In the genomic region with DNA sequence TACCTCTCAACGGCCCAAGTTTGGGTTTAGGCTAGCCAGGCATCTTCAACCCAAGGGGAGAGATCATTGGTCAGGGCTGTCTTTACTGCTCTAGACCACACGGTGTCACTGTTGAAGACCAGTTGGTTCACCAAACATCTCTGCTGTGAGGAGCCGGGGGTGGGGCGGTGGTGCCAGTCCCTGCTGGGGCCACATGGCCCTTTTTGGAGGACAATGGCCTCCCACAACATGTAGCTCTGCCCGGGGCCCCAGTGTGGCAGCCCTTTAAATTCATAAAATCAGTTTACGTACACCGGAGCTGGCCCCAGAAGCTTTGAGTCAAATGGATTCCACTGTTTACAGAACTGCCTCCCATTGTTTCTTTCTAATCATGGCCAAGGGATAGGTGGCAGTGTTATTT, we compare ENCODE assay signal across 1 cellular context.
TF ChIP-seq lines count a peak whose summit lies in the region.

No MANE protein-coding gene starts in this region.

TF ChIP-seq in HepG2, 621 proteins besides CTCF, POLR2A, EP300 and RAD21 (continued from another document and continues in another):
- TF ChIP-seq NR1H2 (CRISPR knock-in tag; IDR thresholded peaks at IDR 0.05; ENCODE audit: borderline replicate concordance, low read depth) (no peak), PITX1 (CRISPR knock-in tag; IDR thresholded peaks at IDR 0.05) (peak; percentile 52; the same call in 1 of the 2 replicates), ADNP (CRISPR knock-in tag; IDR thresholded peaks at IDR 0.05) (no peak), TMF1 (CRISPR knock-in tag; IDR thresholded peaks at IDR 0.05; ENCODE audit: low read depth) (no peak), ZNF431 (CRISPR knock-in tag; IDR thresholded peaks at IDR 0.05; ENCODE audit: borderline replicate concordance, low read depth) (no peak), ZSCAN22 (CRISPR knock-in tag; IDR thresholded peaks at IDR 0.05) (no peak), ZNF33B (CRISPR knock-in tag; IDR thresholded peaks at IDR 0.05) (no peak), BRCA1 (CRISPR knock-in tag; IDR thresholded peaks at IDR 0.05) (no peak), ZNF546 (CRISPR knock-in tag; conservative IDR thresholded peaks at IDR 0.05) (no peak), ZNF709 (CRISPR knock-in tag; IDR thresholded peaks at IDR 0.05) (no peak), AGO1 (IDR thresholded peaks at IDR 0.05; ENCODE audit: low read depth, low read length, poor library complexity, severe bottlenecking) (no peak), MAFF (IDR thresholded peaks at IDR 0.05; ENCODE audit: low read depth, low read length) (no peak), ZNF484 (CRISPR knock-in tag; IDR thresholded peaks at IDR 0.05; ENCODE audit: borderline replicate concordance, low read depth) (no peak), HNF4G (IDR thresholded peaks at IDR 0.05; ENCODE audit: borderline replicate concordance, low read depth, low read length) (no peak), HNF4G (CRISPR knock-in tag; IDR thresholded peaks at IDR 0.05; ENCODE audit: borderline replicate concordance, low read depth) (no peak), CHCHD3 (CRISPR knock-in tag; IDR thresholded peaks at IDR 0.05) (no peak), THAP11 (CRISPR knock-in tag; IDR thresholded peaks at IDR 0.05) (peak; percentile 53; the same call in 1 of the 2 replicates), PTBP1 (IDR thresholded peaks at IDR 0.05; ENCODE audit: low read depth, low read length, poor library complexity, severe bottlenecking) (no peak), GPN1 (CRISPR knock-in tag; IDR thresholded peaks at IDR 0.05; ENCODE audit: borderline replicate concordance) (no peak), KMT2A (CRISPR knock-in tag; IDR thresholded peaks at IDR 0.05) (no peak), NAIF1 (CRISPR knock-in tag; IDR thresholded peaks at IDR 0.05; ENCODE audit: borderline replicate concordance) (0 out of 2 replicates have a peak, but pooled peaks have one; percentile 7), ZNF253 (CRISPR knock-in tag; IDR thresholded peaks at IDR 0.05; ENCODE audit: borderline replicate concordance) (no peak), ZNF569 (CRISPR knock-in tag; IDR thresholded peaks at IDR 0.05; ENCODE audit: borderline replicate concordance) (no peak), SKI (IDR thresholded peaks at IDR 0.05; ENCODE audit: partially characterized antibody) (no peak), ZNF207 (IDR thresholded peaks at IDR 0.05; ENCODE audit: borderline replicate concordance) (no peak), DR1 (CRISPR knock-in tag; IDR thresholded peaks at IDR 0.05) (no peak), PRMT3 (CRISPR knock-in tag; IDR thresholded peaks at IDR 0.05; ENCODE audit: borderline replicate concordance, low read depth) (no peak), NCOR1 (IDR thresholded peaks at IDR 0.05; ENCODE audit: borderline replicate concordance, low read length) (no peak), GABPA (IDR thresholded peaks at IDR 0.05; ENCODE audit: low read depth, low read length) (no peak), GABPA (CRISPR knock-in tag; IDR thresholded peaks at IDR 0.05; ENCODE audit: low read depth) (no peak), SIN3B (IDR thresholded peaks at IDR 0.05; ENCODE audit: low read length) (no peak), POGZ (CRISPR knock-in tag; IDR thresholded peaks at IDR 0.05) (peak; percentile 66), TCF7 (IDR thresholded peaks at IDR 0.05; ENCODE audit: low read depth) (no peak), ZNF160 (CRISPR knock-in tag; IDR thresholded peaks at IDR 0.05) (no peak), SOX6 (IDR thresholded peaks at IDR 0.05) (no peak), SOX6 (CRISPR knock-in tag; IDR thresholded peaks at IDR 0.05) (peak; percentile 78), SOX5 (CRISPR knock-in tag; IDR thresholded peaks at IDR 0.05; ENCODE audit: borderline replicate concordance) (peak; percentile 48; the same call in 1 of the 2 replicates), ZNF850 (CRISPR knock-in tag; conservative IDR thresholded peaks at IDR 0.05) (no peak), SMAD1 (CRISPR knock-in tag; IDR thresholded peaks at IDR 0.05; ENCODE audit: borderline replicate concordance, low read depth) (no peak), REXO4 (CRISPR knock-in tag; IDR thresholded peaks at IDR 0.05; ENCODE audit: borderline replicate concordance) (no peak), NFYB (CRISPR knock-in tag; IDR thresholded peaks at IDR 0.05) (no peak), KDM4B (CRISPR knock-in tag; IDR thresholded peaks at IDR 0.05) (0 out of 2 replicates have a peak, but pooled peaks have one; percentile 17), ZNF781 (CRISPR knock-in tag; IDR thresholded peaks at IDR 0.05; ENCODE audit: borderline replicate concordance, not compliant biosample characterization) (no peak), WIZ (CRISPR knock-in tag; IDR thresholded peaks at IDR 0.05) (no peak), ZNF12 (CRISPR knock-in tag; IDR thresholded peaks at IDR 0.05) (no peak), ZNF34 (CRISPR knock-in tag; IDR thresholded peaks at IDR 0.05; ENCODE audit: borderline replicate concordance) (no peak), GLI4 (CRISPR knock-in tag; IDR thresholded peaks at IDR 0.05; ENCODE audit: borderline replicate concordance) (no peak)
- TF ChIP-seq, protein P1, sequence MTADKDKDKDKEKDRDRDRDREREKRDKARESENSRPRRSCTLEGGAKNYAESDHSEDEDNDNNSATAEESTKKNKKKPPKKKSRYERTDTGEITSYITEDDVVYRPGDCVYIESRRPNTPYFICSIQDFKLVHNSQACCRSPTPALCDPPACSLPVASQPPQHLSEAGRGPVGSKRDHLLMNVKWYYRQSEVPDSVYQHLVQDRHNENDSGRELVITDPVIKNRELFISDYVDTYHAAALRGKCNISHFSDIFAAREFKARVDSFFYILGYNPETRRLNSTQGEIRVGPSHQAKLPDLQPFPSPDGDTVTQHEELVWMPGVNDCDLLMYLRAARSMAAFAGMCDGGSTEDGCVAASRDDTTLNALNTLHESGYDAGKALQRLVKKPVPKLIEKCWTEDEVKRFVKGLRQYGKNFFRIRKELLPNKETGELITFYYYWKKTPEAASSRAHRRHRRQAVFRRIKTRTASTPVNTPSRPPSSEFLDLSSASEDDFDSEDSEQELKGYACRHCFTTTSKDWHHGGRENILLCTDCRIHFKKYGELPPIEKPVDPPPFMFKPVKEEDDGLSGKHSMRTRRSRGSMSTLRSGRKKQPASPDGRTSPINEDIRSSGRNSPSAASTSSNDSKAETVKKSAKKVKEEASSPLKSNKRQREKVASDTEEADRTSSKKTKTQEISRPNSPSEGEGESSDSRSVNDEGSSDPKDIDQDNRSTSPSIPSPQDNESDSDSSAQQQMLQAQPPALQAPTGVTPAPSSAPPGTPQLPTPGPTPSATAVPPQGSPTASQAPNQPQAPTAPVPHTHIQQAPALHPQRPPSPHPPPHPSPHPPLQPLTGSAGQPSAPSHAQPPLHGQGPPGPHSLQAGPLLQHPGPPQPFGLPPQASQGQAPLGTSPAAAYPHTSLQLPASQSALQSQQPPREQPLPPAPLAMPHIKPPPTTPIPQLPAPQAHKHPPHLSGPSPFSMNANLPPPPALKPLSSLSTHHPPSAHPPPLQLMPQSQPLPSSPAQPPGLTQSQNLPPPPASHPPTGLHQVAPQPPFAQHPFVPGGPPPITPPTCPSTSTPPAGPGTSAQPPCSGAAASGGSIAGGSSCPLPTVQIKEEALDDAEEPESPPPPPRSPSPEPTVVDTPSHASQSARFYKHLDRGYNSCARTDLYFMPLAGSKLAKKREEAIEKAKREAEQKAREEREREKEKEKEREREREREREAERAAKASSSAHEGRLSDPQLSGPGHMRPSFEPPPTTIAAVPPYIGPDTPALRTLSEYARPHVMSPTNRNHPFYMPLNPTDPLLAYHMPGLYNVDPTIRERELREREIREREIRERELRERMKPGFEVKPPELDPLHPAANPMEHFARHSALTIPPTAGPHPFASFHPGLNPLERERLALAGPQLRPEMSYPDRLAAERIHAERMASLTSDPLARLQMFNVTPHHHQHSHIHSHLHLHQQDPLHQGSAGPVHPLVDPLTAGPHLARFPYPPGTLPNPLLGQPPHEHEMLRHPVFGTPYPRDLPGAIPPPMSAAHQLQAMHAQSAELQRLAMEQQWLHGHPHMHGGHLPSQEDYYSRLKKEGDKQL (CRISPR knock-in tag; IDR thresholded peaks at IDR 0.05; ENCODE audit: low read depth), result no peak
- TF ChIP-seq, protein P2, sequence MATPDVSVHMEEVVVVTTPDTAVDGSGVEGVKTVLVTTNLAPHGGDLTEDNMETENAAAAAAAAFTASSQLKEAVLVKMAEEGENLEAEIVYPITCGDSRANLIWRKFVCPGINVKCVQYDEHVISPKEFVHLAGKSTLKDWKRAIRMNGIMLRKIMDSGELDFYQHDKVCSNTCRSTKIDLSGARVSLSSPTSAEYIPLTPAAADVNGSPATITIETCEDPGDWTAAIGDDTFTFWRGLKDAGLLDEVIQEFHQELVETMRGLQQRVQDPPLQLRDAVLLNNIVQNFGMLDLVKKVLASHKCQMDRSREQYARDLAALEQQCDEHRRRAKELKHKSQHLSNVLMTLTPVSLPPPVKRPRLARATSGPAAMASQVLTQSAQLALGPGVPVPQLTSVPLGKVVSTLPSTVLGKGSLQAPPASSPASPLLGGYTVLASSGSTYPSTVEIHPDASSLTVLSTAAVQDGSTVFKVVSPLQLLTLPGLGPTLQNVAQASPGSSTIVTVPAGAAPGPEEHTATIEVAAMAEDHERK (CRISPR knock-in tag; IDR thresholded peaks at IDR 0.05; ENCODE audit: low read depth), result no peak
- TF ChIP-seq, protein P3, sequence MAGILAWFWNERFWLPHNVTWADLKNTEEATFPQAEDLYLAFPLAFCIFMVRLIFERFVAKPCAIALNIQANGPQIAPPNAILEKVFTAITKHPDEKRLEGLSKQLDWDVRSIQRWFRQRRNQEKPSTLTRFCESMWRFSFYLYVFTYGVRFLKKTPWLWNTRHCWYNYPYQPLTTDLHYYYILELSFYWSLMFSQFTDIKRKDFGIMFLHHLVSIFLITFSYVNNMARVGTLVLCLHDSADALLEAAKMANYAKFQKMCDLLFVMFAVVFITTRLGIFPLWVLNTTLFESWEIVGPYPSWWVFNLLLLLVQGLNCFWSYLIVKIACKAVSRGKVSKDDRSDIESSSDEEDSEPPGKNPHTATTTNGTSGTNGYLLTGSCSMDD (CRISPR knock-in tag; IDR thresholded peaks at IDR 0.05), result no peak
- TF ChIP-seq, protein P4, sequence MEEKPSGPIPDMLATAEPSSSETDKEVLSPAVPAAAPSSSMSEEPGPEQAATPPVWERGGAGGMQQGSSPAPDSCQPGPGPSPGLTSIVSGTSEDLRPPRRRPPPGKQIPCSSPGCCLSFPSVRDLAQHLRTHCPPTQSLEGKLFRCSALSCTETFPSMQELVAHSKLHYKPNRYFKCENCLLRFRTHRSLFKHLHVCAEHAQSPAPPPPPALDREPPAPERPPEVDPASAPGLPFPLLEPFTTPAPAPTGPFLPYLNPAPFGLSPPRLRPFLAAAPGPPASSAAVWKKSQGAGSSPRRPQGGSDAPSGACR (CRISPR knock-in tag; IDR thresholded peaks at IDR 0.05), result no peak
- TF ChIP-seq, protein P5, sequence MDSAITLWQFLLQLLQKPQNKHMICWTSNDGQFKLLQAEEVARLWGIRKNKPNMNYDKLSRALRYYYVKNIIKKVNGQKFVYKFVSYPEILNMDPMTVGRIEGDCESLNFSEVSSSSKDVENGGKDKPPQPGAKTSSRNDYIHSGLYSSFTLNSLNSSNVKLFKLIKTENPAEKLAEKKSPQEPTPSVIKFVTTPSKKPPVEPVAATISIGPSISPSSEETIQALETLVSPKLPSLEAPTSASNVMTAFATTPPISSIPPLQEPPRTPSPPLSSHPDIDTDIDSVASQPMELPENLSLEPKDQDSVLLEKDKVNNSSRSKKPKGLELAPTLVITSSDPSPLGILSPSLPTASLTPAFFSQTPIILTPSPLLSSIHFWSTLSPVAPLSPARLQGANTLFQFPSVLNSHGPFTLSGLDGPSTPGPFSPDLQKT (CRISPR knock-in tag; IDR thresholded peaks at IDR 0.05; ENCODE audit: borderline replicate concordance), result no peak
- TF ChIP-seq, protein P6, sequence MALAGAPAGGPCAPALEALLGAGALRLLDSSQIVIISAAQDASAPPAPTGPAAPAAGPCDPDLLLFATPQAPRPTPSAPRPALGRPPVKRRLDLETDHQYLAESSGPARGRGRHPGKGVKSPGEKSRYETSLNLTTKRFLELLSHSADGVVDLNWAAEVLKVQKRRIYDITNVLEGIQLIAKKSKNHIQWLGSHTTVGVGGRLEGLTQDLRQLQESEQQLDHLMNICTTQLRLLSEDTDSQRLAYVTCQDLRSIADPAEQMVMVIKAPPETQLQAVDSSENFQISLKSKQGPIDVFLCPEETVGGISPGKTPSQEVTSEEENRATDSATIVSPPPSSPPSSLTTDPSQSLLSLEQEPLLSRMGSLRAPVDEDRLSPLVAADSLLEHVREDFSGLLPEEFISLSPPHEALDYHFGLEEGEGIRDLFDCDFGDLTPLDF (CRISPR knock-in tag; IDR thresholded peaks at IDR 0.05), result no peak
- TF ChIP-seq, protein P7, sequence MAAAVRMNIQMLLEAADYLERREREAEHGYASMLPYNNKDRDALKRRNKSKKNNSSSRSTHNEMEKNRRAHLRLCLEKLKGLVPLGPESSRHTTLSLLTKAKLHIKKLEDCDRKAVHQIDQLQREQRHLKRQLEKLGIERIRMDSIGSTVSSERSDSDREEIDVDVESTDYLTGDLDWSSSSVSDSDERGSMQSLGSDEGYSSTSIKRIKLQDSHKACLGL (CRISPR knock-in tag; IDR thresholded peaks at IDR 0.05), result no peak
- TF ChIP-seq, protein P8, sequence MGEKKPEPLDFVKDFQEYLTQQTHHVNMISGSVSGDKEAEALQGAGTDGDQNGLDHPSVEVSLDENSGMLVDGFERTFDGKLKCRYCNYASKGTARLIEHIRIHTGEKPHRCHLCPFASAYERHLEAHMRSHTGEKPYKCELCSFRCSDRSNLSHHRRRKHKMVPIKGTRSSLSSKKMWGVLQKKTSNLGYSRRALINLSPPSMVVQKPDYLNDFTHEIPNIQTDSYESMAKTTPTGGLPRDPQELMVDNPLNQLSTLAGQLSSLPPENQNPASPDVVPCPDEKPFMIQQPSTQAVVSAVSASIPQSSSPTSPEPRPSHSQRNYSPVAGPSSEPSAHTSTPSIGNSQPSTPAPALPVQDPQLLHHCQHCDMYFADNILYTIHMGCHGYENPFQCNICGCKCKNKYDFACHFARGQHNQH (CRISPR knock-in tag; IDR thresholded peaks at IDR 0.05), result peak; percentile 49; the same call in 1 of the 2 replicates
- TF ChIP-seq, protein P9, sequence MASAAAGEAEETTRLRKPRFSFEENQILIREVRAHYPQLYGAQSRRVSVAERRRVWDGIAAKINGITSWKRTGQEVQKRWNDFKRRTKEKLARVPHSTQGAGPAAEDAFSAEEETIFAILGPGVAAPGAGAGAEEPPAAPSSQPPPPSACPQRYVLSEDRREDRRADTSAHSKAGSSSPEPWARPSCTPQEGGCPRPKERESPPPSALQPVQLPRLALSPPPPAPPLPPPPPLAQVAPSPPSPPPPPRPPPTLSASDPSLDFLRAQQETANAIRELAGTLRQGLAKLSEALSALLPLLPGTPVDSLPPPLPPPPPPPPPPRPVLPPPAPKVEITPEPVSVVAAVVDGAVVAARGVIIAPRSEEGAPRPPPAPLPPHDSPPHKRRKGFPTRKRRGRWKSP (CRISPR knock-in tag; IDR thresholded peaks at IDR 0.05), result no peak
